Comparison of ENCODE assay signal across 8 cellular contexts in genomic region chr3:175346573-175347356, GRCh38.
DNase-seq lines count a peak whose midpoint lies in the region; ATAC-seq and TF ChIP-seq lines count a peak whose summit lies in the region.

No MANE protein-coding gene starts in this region.

- WGBS in heart left ventricle, 4 donors: 43 to 62% (median 53%) methylated on average over 8 of the region's 8 CpGs

- H3K27me3 Mint-ChIP-seq in activated T-cell treated with anti-CD3 and anti-CD28 coated beads, Interleukin-2, amount 50 U/mL, for 24 hours: no peaks in the 10 kb centered on the region

- H3K4me3 Mint-ChIP-seq in activated T-cell treated with anti-CD3 and anti-CD28 coated beads, Interleukin-2, amount 50 U/mL, for 24 hours: no peak overlapping the region

- no peaks in the 10 kb centered on the region for H3K36me3 Mint-ChIP-seq in activated T-cell treated with anti-CD3 and anti-CD28 coated beads, Interleukin-2, amount 50 U/mL, for 24 hours (ENCODE audit: low read depth)

- no peaks in the 10 kb centered on the region for H3K4me1 Mint-ChIP-seq in activated T-cell treated with anti-CD3 and anti-CD28 coated beads, Interleukin-2, amount 50 U/mL, for 24 hours (ENCODE audit: low read depth)

- DNase-seq in SHP77 treated with DMSO at 0.1 percent for 48 hours (lab: John Stamatoyannopoulos, UW) (peak; percentile 41), heart left ventricle (peak; percentile 23 to 52 (median 39)), thoracic aorta (ENCODE audit: low spot score) (peak; percentile 25)
- DNase-seq in activated CD4-positive, alpha-beta T cell treated with anti-CD3 and anti-CD28 coated beads, Interleukin-2, amount 50 U/mL, for 1 hour: no peak
- DNase-seq in activated CD8-positive, alpha-beta memory T cell treated with anti-CD3 and anti-CD28 coated beads for 24 hours: no peak
- DNase-seq in activated T-cell treated with anti-CD3 and anti-CD28 coated beads, Interleukin-2, amount 50 U/mL, for 24 hours: no peak

- intact Hi-C loops in heart left ventricle (cut with DNase I): no loop called here

- H3K27me3 ChIP-seq in heart left ventricle (no peaks in the 10 kb centered on the region), thoracic aorta (replicated peaks; ENCODE audit: insufficient read depth) (no peaks in the 10 kb centered on the region)

- H3K36me3 ChIP-seq in heart left ventricle (no peaks in the 10 kb centered on the region), thoracic aorta (no peaks in the 10 kb centered on the region)

- H3K4me1 ChIP-seq in heart left ventricle: peaks cover 0 to 2% (median 0%) of the 10 kb centered on the region in 12 donors
- H3K4me1 ChIP-seq in thoracic aorta (ENCODE audit: control insufficient read depth in 1 of 2, low read depth in 2 of 2): peaks cover 2 to 10% of the 10 kb centered on the region in 2 donors

- H3K27ac ChIP-seq in heart left ventricle: no peak overlapping the region
- no peak overlapping the region for H3K27ac ChIP-seq in thoracic aorta

- H3K9me3 ChIP-seq in heart left ventricle (no peaks in the 10 kb centered on the region), thoracic aorta (no peaks in the 10 kb centered on the region)

- TF ChIP-seq POLR2A in heart left ventricle (IDR thresholded peaks at IDR 0.05): no peak

- H3K27ac Mint-ChIP-seq in activated T-cell treated with anti-CD3 and anti-CD28 coated beads, Interleukin-2, amount 50 U/mL, for 24 hours: no peak overlapping the region

- TF ChIP-seq CTCF in heart left ventricle (IDR thresholded peaks at IDR 0.05) (no peak), thoracic aorta (IDR thresholded peaks at IDR 0.05) (no peak)

- ATAC-seq in HG02870 (IDR thresholded peaks at IDR 0.05; ENCODE audit: unreplicated experiment): peak; percentile 88
- ATAC-seq in heart left ventricle: peak; percentile 51 to 95 (median 92)
- no peak for ATAC-seq in thoracic aorta (ENCODE audit: insufficient number of reproducible peaks, low FRiP score, low read depth)
- no peak for ATAC-seq in HG03520 (IDR thresholded peaks at IDR 0.05; ENCODE audit: unreplicated experiment)

- peaks cover 4% of the 10 kb centered on the region for H3K9me3 Mint-ChIP-seq in activated T-cell treated with anti-CD3 and anti-CD28 coated beads, Interleukin-2, amount 50 U/mL, for 24 hours

- H3K4me3 ChIP-seq in heart left ventricle (no peak overlapping the region), thoracic aorta (peak overlapping the region; percentile 23)

Comparison
In these comparisons a context has a peak if more than half of its experiments do, and no peak if none do; other contexts are left out.
1. ATAC-seq: peak in HG02870 (single experiment) and heart left ventricle (4 of 4); none in thoracic aorta (single experiment) and HG03520 (single experiment).
2. DNase-seq: peak in SHP77 treated with DMSO at 0.1 percent for 48 hours (single experiment), heart left ventricle (5 of 5) and thoracic aorta (single experiment); none in activated CD4-positive, alpha-beta T cell treated with anti-CD3 and anti-CD28 coated beads, Interleukin-2, amount 50 U/mL, for 1 hour (single experiment), activated CD8-positive, alpha-beta memory T cell treated with anti-CD3 and anti-CD28 coated beads for 24 hours (single experiment) and activated T-cell treated with anti-CD3 and anti-CD28 coated beads, Interleukin-2, amount 50 U/mL, for 24 hours (single experiment).